Comparison of ENCODE assay signal across 8 cellular contexts in the genomic region with DNA sequence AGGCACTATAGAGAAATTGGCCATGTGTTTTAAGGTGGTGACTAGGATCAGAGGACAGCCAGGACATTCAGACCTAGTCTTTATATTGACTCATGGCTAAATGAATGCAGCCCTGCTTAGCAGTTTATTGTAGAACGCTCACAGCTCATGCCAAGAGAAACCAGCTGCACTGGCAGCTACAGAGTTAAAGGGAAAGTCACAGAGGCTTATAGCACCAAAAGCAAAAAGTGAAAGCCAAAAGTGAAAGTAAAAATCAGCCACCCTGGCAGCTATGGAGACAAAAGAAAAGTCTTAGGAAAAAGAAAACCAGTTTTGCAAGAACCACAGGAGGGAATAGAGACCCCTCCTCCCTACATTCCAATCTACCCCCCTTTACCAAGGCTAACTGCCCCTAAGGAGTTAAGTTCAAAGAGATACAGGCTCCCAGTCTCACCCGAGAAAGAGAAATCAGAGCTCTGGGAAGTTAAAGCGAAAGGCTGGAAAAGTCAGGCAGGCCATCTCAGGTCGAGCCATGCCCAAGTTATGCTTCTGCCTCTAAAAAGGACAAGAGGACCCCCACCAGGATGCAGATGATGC.
A peak's percentile ranks its signal among the peaks of the same experiment; 100 is the strongest.
DNase-seq lines count a peak whose midpoint lies in the region; ATAC-seq and TF ChIP-seq lines count a peak whose summit lies in the region.

No MANE protein-coding gene starts in this region.

- H2AFZ ChIP-seq in ACC112 (ENCODE audit: low read length, unreplicated experiment) (peak overlapping the region; percentile 89), GM23248 (peak overlapping the region; percentile 99)

- DNase-seq in GM23248 (peak; percentile 60), cardiac muscle cell (ENCODE audit: low read depth in 1 of 2, low spot score in 1 of 2) (peak; percentile 26 to 42), psoas muscle (no peak), activated gamma-delta T cell treated with Interleukin-2 at 50 U/mL for 16 hours (no peak)
- peak; percentile 17 for DNase-seq in activated CD4-positive, alpha-beta memory T cell treated with anti-CD3 and anti-CD28 coated beads for 36 hours
- no peak for DNase-seq in stimulated activated CD4-positive, alpha-beta T cell treated with anti-CD3 and anti-CD28 coated beads, Interleukin-12 subunit alpha, Interleukin-12 subunit beta, amount 100 ng/mL, for 4 hours

- H3K4me3 ChIP-seq in ACC112 (ENCODE audit: low read depth, low read length) (peak overlapping the region; percentile 83), GM23248 (peak overlapping the region; percentile 86), cardiac muscle cell (peak overlapping the region; percentile 24), psoas muscle (peak overlapping the region; percentile 73)

- H3K79me2 ChIP-seq in ACC112 (ENCODE audit: control insufficient read depth, insufficient read depth, low read length, unreplicated experiment): no peaks in the 10 kb centered on the region
- H3K79me2 ChIP-seq in GM23248 (ENCODE audit: insufficient read depth): no peaks in the 10 kb centered on the region

- H3K36me3 ChIP-seq in ACC112 (ENCODE audit: insufficient read depth, low read length) (no peaks in the 10 kb centered on the region), GM23248 (ENCODE audit: low read depth) (no peaks in the 10 kb centered on the region), cardiac muscle cell (no peaks in the 10 kb centered on the region), psoas muscle (ENCODE audit: insufficient read depth in 1 of 2, low read depth in 1 of 2) (no peaks in the 10 kb centered on the region)

- CTCF ChIA-PET in activated CD4-positive, alpha-beta memory T cell treated with anti-CD3 and anti-CD28 coated beads for 36 hours (lab: Charles Lee): no interaction called here

- no peaks in the 10 kb centered on the region for H3K4me1 ChIP-seq in ACC112 (ENCODE audit: control insufficient read depth, insufficient read depth, low read length, unreplicated experiment)
- H3K4me1 ChIP-seq in GM23248 (ENCODE audit: insufficient read depth): peaks cover 7% of the 10 kb centered on the region
- H3K4me1 ChIP-seq in cardiac muscle cell (ENCODE audit: low read depth): peaks cover 28% of the 10 kb centered on the region
- H3K4me1 ChIP-seq in psoas muscle: peaks cover 6% of the 10 kb centered on the region

- TF ChIP-seq CTCF in cardiac muscle cell (IDR thresholded peaks at IDR 0.05; ENCODE audit: low read depth, low read length): no peak
- no peak for TF ChIP-seq CTCF in psoas muscle (IDR thresholded peaks at IDR 0.05)

- H3K9me3 Mint-ChIP-seq in activated CD4-positive, alpha-beta memory T cell treated with anti-CD3 and anti-CD28 coated beads for 36 hours: no peaks in the 10 kb centered on the region

- no peaks in the 10 kb centered on the region for H3K9me2 ChIP-seq in GM23248 (ENCODE audit: insufficient read depth)

- H4K20me1 ChIP-seq in GM23248 (ENCODE audit: insufficient read depth): no peaks in the 10 kb centered on the region

- H3K27me3 ChIP-seq in ACC112 (ENCODE audit: insufficient read depth, low read length) (no peaks in the 10 kb centered on the region), GM23248 (replicated peaks; ENCODE audit: insufficient read depth) (no peaks in the 10 kb centered on the region), cardiac muscle cell (no peaks in the 10 kb centered on the region), psoas muscle (ENCODE audit: insufficient read depth in 3 of 3, low read length in 2 of 3) (no peaks in the 10 kb centered on the region)

- intact Hi-C loops in activated CD4-positive, alpha-beta memory T cell treated with anti-CD3 and anti-CD28 coated beads for 36 hours (cut with micrococcal nuclease): no loop called here
- intact Hi-C loops in psoas muscle (cut with DNase I): no loop called here

- POLR2A ChIA-PET in activated CD4-positive, alpha-beta memory T cell treated with anti-CD3 and anti-CD28 coated beads for 36 hours (lab: Charles Lee): interaction anchor here (1.4 kb wide), 1 partner anchor 231 kb away, joined by 3 read pairs; a partner anchor contains a TSS

- in situ Hi-C loops in GM23248 (cut with MboI): no loop called here

- 0 to 3% methylated on average over 4 of the region's 4 CpGs for WGBS in GM23248 (ENCODE audit: low coverage in 1 of 2, low lambda C conversion rate in 2 of 2, missing lambda C conversion rate in 2 of 2), 2 experiments
- WGBS in psoas muscle, 3 donors: 1% methylated on average over 4 of the region's 4 CpGs

- H3K9ac ChIP-seq in GM23248: peak overlapping the region; percentile 81

- peak overlapping the region; percentile 72 for H3K4me3 Mint-ChIP-seq in activated CD4-positive, alpha-beta memory T cell treated with anti-CD3 and anti-CD28 coated beads for 36 hours

- ATAC-seq in psoas muscle (peak in 3 of 4 donors; percentile 42 to 86 (median 82)), GM21529 (IDR thresholded peaks at IDR 0.05; ENCODE audit: unreplicated experiment) (no peak)

- H3K9me3 ChIP-seq in GM23248 (ENCODE audit: low read depth): no peaks in the 10 kb centered on the region
- H3K9me3 ChIP-seq in cardiac muscle cell (ENCODE audit: low read depth): no peaks in the 10 kb centered on the region
- H3K9me3 ChIP-seq in psoas muscle: no peaks in the 10 kb centered on the region

- peak overlapping the region; percentile 98 for H3K4me2 ChIP-seq in GM23248 (ENCODE audit: unreplicated experiment)

- H3K27ac Mint-ChIP-seq in activated CD4-positive, alpha-beta memory T cell treated with anti-CD3 and anti-CD28 coated beads for 36 hours: peak overlapping the region; percentile 24

- H3K36me3 Mint-ChIP-seq in activated CD4-positive, alpha-beta memory T cell treated with anti-CD3 and anti-CD28 coated beads for 36 hours: no peaks in the 10 kb centered on the region

- H3K27ac ChIP-seq in ACC112 (ENCODE audit: low read depth, low read length) (no peak overlapping the region), GM23248 (no peak overlapping the region), cardiac muscle cell (peak overlapping the region; percentile 72), psoas muscle (peak overlapping the region; percentile 74)

- H3K4me1 Mint-ChIP-seq in activated CD4-positive, alpha-beta memory T cell treated with anti-CD3 and anti-CD28 coated beads for 36 hours (ENCODE audit: low read depth): peaks cover 19% of the 10 kb centered on the region

- no peaks in the 10 kb centered on the region for H3K27me3 Mint-ChIP-seq in activated CD4-positive, alpha-beta memory T cell treated with anti-CD3 and anti-CD28 coated beads for 36 hours

- no peaks in the 10 kb centered on the region for H3F3A ChIP-seq in GM23248 (ENCODE audit: insufficient read depth)

Comparison
In these comparisons a context has a peak if more than half of its experiments do, and no peak if none do; other contexts are left out.
1. H3K27ac ChIP-seq: peak in cardiac muscle cell (single experiment) and psoas muscle (single experiment); none in ACC112 (single experiment) and GM23248 (single experiment).
2. H3K4me3 ChIP-seq: peak in every context shown above with its lines; median percentile 86 in GM23248; 83 in ACC112; 73 in psoas muscle; 24 in cardiac muscle cell.
3. DNase-seq: peak in GM23248 (single experiment), activated CD4-positive, alpha-beta memory T cell treated with anti-CD3 and anti-CD28 coated beads for 36 hours (single experiment) and cardiac muscle cell (2 of 2); none in psoas muscle (0 of 2), stimulated activated CD4-positive, alpha-beta T cell treated with anti-CD3 and anti-CD28 coated beads, Interleukin-12 subunit alpha, Interleukin-12 subunit beta, amount 100 ng/mL, for 4 hours (single experiment) and activated gamma-delta T cell treated with Interleukin-2 at 50 U/mL for 16 hours (single experiment).